ENCODE assay signal across 18 cellular contexts in the genomic region with DNA sequence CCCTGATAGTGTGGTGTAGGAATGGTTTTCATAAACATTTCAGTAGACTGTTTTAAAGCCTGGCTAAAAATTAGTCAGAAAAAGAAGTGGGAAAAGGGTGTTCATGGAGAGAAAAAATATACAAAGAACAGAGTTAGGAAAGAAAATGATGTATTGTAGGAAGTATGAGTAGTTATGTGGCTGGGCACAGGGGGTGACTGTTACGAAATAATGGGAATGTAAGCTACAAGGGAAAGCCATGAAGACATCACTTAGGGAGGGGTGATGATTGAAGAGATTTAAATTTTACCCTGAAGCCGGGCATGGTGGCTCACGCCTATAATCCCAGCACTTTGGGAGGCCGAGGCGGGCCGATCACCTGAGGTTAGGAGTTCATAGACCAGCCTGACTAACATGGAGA. TPM values are rescaled to one million over a fixed set of nuclear protein-coding genes. Genes with fewer than 3 reads are reported as not detected.
DNase-seq lines count a peak whose midpoint lies in the region; ATAC-seq lines count a peak whose summit lies in the region.
"Had no signal": no experiment of that assay in that cellular context is flagged by ENCODE, and none has a peak within 500 bp of the region (broad histone marks: within the 10 kb centered on the region; RNA-seq: fewer than 3 reads in every experiment).

No MANE protein-coding gene starts in this region.

- H3K36me3 Mint-ChIP-seq in central memory CD8-positive, alpha-beta T cell (ENCODE audit: insufficient read depth) = peaks cover 47% of the 10 kb centered on the region

- H3K27ac Mint-ChIP-seq in central memory CD8-positive, alpha-beta T cell (ENCODE audit: low read depth) = peak overlapping the region; percentile 63

- H3K4me1 Mint-ChIP-seq in central memory CD8-positive, alpha-beta T cell = no peaks in the 10 kb centered on the region
- H3K4me1 Mint-ChIP-seq: CD8-positive, alpha-beta memory T cell had no signal

- no peak for ATAC-seq in central memory CD8-positive, alpha-beta T cell (replicated peaks; ENCODE audit: extremely low read depth, poor library complexity, severe bottlenecking)
- ATAC-seq in HG03135 (IDR thresholded peaks at IDR 0.05; ENCODE audit: unreplicated experiment) = no peak
- ATAC-seq: activated CD4-positive, CD25-positive, alpha-beta regulatory T cell treated with anti-CD3 and anti-CD28 coated beads, Interleukin-2, amount 50 U/mL, for 24 hours; upper lobe of right lung had no signal

- H3K27me3 Mint-ChIP-seq in central memory CD8-positive, alpha-beta T cell = no peaks in the 10 kb centered on the region
- H3K27me3 Mint-ChIP-seq: activated naive CD8-positive, alpha-beta T cell; CD8-positive, alpha-beta memory T cell had no signal

- H3K9me3 Mint-ChIP-seq in central memory CD8-positive, alpha-beta T cell = no peaks in the 10 kb centered on the region
- H3K9me3 Mint-ChIP-seq: CD8-positive, alpha-beta memory T cell had no signal

- H3K4me3 Mint-ChIP-seq in central memory CD8-positive, alpha-beta T cell = no peak overlapping the region
- H3K4me3 Mint-ChIP-seq: activated naive CD8-positive, alpha-beta T cell; CD8-positive, alpha-beta memory T cell had no signal

- DNase-seq in AG08396 (ENCODE audit: low spot score) (peak; percentile 43), GM03348 (ENCODE audit: low spot score) (peak; percentile 72), lung microvascular endothelial cell (ENCODE audit: low read depth in 2 of 2) (peak; percentile 8 to 48), NCI-H1694 treated with DMSO at 0.1 percent for 48 hours (lab: John Stamatoyannopoulos, UW) (no peak), nucleus accumbens (lab: John Stamatoyannopoulos, UW) (no peak), NCI-H82 (lab: John Stamatoyannopoulos, UW) (no peak)
- no peak for DNase-seq in central memory CD8-positive, alpha-beta T cell (ENCODE audit: low spot score in 2 of 2)
- DNase-seq: activated CD8-positive, alpha-beta memory T cell treated with anti-CD3 and anti-CD28 coated beads, Interleukin-2, amount 50 U/mL, for 4 hours; CD8-positive, alpha-beta memory T cell; colonic mucosa; erythroblast; GDM1; NCI-H1105; NCI-H510A; upper lobe of right lung had no signal

RNA-seq across cellular contexts. Expression of a gene that starts 55.3 kb away (rescaled TPM):
- total RNA-seq in lung microvascular endothelial cell = 60.3 and 75.4 TPM in 2 replicates

RNA-seq across cellular contexts. Expression of a gene that starts 55.8 kb away (rescaled TPM):
- total RNA-seq in lung microvascular endothelial cell = 33.3 and 45.6 TPM in 2 replicates

Comparison
In these comparisons a context has a peak if more than half of its experiments do, and no peak if none do; other contexts are left out.
1. DNase-seq: peak in AG08396 (single experiment), GM03348 (single experiment) and lung microvascular endothelial cell (2 of 2); none in central memory CD8-positive, alpha-beta T cell (0 of 2), NCI-H1694 treated with DMSO at 0.1 percent for 48 hours (single experiment), nucleus accumbens (0 of 56) and NCI-H82 (single experiment).